1 cellular context compared by ENCODE assay signal in the genomic region with DNA sequence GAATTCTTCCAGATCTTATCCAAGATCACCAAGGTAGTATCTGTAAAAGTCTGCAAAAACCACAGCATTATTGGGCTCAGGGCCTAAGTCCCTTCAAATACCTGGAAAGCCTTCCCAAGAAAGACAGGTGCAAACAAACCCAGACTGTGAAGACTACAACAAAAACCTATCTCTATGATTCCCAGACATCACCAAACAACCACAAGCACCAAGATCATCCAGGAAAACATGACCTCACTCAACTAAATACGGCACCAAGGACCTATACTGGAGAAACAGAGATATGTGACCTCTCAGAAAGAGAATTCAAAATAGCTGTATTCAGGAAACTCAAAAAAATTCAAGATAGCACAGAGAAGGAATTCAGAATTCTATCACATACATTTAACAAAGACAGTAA.
TF ChIP-seq lines count a peak whose summit lies in the region.

No MANE protein-coding gene starts in this region.

TF ChIP-seq in HEK293, 187 proteins besides CTCF, POLR2A, EP300 and RAD21:
- TF ChIP-seq SCRT1 (tag by site-specific recombination; IDR thresholded peaks at IDR 0.05; ENCODE audit: borderline replicate concordance) (no peak), ZBTB17 (tag by site-specific recombination; IDR thresholded peaks at IDR 0.05) (peak; percentile 88)
